8 cellular contexts compared by ENCODE assay signal in the genomic region with DNA sequence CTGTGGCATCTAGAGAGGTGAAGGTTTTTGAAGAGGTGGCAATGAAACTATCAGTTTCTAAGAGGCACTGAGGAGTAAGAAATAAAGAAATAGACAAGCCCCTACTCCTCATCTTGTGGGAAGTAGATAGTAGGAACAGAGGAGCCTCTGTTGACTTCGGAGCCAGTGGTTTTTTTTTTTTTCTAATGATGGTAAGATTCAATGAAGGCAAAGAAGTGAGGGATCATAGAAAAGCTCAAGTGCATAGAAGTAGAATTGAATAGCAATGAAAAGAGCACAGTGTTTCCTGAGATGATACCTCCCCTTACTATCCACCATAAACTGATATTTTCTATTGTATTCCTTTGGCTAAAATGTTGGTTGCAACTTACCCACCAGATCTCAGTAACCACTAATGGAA. TPM values are rescaled to one million over a fixed set of nuclear protein-coding genes. Genes with fewer than 3 reads are reported as not detected.
"Had no signal": no experiment of that assay in that cellular context is flagged by ENCODE, and none has a peak within 500 bp of the region (broad histone marks: within the 10 kb centered on the region; RNA-seq: fewer than 3 reads in every experiment).

No MANE protein-coding gene starts in this region.

- FAIRE-seq: HepG2 had no signal

- H3K36me3 Mint-ChIP-seq: IgD-negative memory B cell had no signal

- H3K27ac ChIP-seq: GM23248, HL-60 had no signal

- H3K4me3 ChIP-seq: GM23248 had no signal

- H3K4me3 Mint-ChIP-seq: IgD-negative memory B cell had no signal

- H3K9me3 Mint-ChIP-seq: IgD-negative memory B cell had no signal

- ATAC-seq: HepG2 had no signal

- H3K27ac Mint-ChIP-seq: IgD-negative memory B cell had no signal

- DNase-seq: GM23248, GOT3, H7, HCEC 1CT, KBM-7 had no signal

- H3K4me1 Mint-ChIP-seq: IgD-negative memory B cell had no signal

RNA-seq across cellular contexts. Expression of a gene that starts 46.3 kb away (rescaled TPM):
- total RNA-seq: GM23248, HepG2 had no signal
- polyA plus RNA-seq: GM23248, HepG2, IgD-negative memory B cell had no signal
